In the genomic region with DNA sequence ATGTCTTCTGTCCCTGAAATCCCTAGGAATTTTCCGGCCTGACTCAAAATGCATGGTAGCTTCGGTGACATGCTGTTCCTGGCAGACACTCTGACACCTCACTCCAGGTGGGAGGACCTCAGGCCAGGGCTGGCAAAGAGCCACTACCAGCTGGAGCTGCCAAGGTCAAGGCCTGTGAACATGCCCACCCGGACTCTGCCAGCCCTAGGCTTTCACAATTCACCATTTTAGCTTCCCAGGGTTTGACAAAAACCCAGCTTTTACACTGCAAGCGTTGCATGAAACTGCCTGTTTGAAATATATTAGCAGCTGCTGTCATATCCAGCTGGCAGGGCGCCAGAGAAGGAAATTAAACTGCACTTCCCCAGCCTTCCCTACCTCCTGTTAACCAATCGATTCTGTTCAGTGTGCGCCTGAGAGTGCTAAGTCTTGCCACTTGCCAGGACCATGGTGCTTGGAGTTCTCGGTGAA, we compare ENCODE assay signal across 16 cellular contexts.
DNase-seq lines count a peak whose midpoint lies in the region; ATAC-seq lines count a peak whose summit lies in the region.
"Had no signal": no experiment of that assay in that cellular context is flagged by ENCODE, and none has a peak within 500 bp of the region (broad histone marks: within the 10 kb centered on the region; RNA-seq: fewer than 3 reads in every experiment).

No MANE protein-coding gene starts in this region.

- ATAC-seq in GM21825 (IDR thresholded peaks at IDR 0.05; ENCODE audit: unreplicated experiment) = no peak
- no peak for ATAC-seq in esophagus mucosa
- ATAC-seq: sciatic nerve had no signal

- DNase-seq in Ammon's horn (ENCODE audit: low spot score) = peak; percentile 50
- DNase-seq in LHCN-M2 (ENCODE audit: low read depth) = peak; percentile 37
- DNase-seq in NCI-H446 treated with DMSO at 0.1 percent for 48 hours (lab: John Stamatoyannopoulos, UW) = peak; percentile 90
- DNase-seq in kidney tubule cell (ENCODE audit: low spot score) = peak; percentile 13
- no peak for DNase-seq in activated T-cell treated with anti-CD3 and anti-CD28 coated beads, Interleukin-2, amount 50 U/mL, for 1 hour
- no peak for DNase-seq in hippocampal formation (lab: John Stamatoyannopoulos, UW)
- DNase-seq: activated CD4-positive, alpha-beta memory T cell treated with anti-CD3 and anti-CD28 coated beads, Interleukin-2, amount 10 ng/mL, durations not matched to agents 7 days and 5 days; activated effector memory CD4-positive, alpha-beta T cell treated with anti-CD3 and anti-CD28 coated beads, Interleukin-2, amount 50 U/mL, for 16 hours; AML-193; effector memory CD4-positive, alpha-beta T cell; foreskin fibroblast; GOT3; OCI-M1 had no signal

Comparison
In these comparisons a context has a peak if more than half of its experiments do, and no peak if none do; other contexts are left out.
1. DNase-seq: peak in Ammon's horn (single experiment), LHCN-M2 (single experiment), NCI-H446 treated with DMSO at 0.1 percent for 48 hours (single experiment) and kidney tubule cell (single experiment); none in activated T-cell treated with anti-CD3 and anti-CD28 coated beads, Interleukin-2, amount 50 U/mL, for 1 hour (single experiment) and hippocampal formation (0 of 2).